8 cellular contexts compared by ENCODE assay signal in genomic region chr2:176118606-176119370, GRCh38. TPM values are rescaled to one million over a fixed set of nuclear protein-coding genes. Genes with fewer than 3 reads are reported as not detected.
A peak's percentile ranks its signal among the peaks of the same experiment; 100 is the strongest.
DNase-seq lines count a peak whose midpoint lies in the region; ATAC-seq, FAIRE-seq and TF ChIP-seq lines count a peak whose summit lies in the region.

No MANE protein-coding gene starts in this region.

- no peak overlapping the region for H4K5ac ChIP-seq in H9 (ENCODE audit: insufficient read length, low read depth, low read length)

- no peaks in the 10 kb centered on the region for H3K36me3 ChIP-seq in CD4-positive, alpha-beta memory T cell (ENCODE audit: insufficient read depth, low read length)
- H3K36me3 ChIP-seq in SJCRH30: no peaks in the 10 kb centered on the region
- H3K36me3 ChIP-seq in keratinocyte (ENCODE audit: control insufficient read depth in 2 of 2, extremely low read depth in 1 of 2, insufficient read depth in 2 of 2, low read length in 2 of 2): no peaks in the 10 kb centered on the region

- intact Hi-C loops in CD4-positive, alpha-beta memory T cell (cut with micrococcal nuclease): no loop called here

- H2BK15ac ChIP-seq in H9 (ENCODE audit: low read depth, low read length): no peak overlapping the region

- no peak overlapping the region for H3T11ph ChIP-seq in H9 (ENCODE audit: low read length)

- no CpG with 5 or more reads among the region's 24 CpGs for WGBS in H9 (ENCODE audit: extremely low coverage, insufficient read length, low lambda C conversion rate)

- H2AFZ ChIP-seq in H9 (ENCODE audit: low read length): no peak overlapping the region
- H2AFZ ChIP-seq in keratinocyte (ENCODE audit: control insufficient read depth, low read length): no peak overlapping the region

- H3K4me3 ChIP-seq in CD4-positive, alpha-beta memory T cell (ENCODE audit: low read length in 2 of 2): no peak overlapping the region
- H3K4me3 ChIP-seq in SJCRH30: no peak overlapping the region
- H3K4me3 ChIP-seq in keratinocyte (ENCODE audit: control insufficient read depth in 2 of 3, extremely low read depth in 1 of 3, insufficient read depth in 2 of 3, low read depth in 1 of 3, low read length in 3 of 3): no peak overlapping the region

- no peak for DNase-seq in CD4-positive, alpha-beta memory T cell
- DNase-seq in H9 (peak; percentile 71), SJCRH30 (peak; percentile 52 to 77), keratinocyte (ENCODE audit: low read depth, low spot score) (no peak)

- H3K4me3 Mint-ChIP-seq in CD4-positive, alpha-beta memory T cell: peak overlapping the region in 6 of 8 donors; percentile 25 to 72 (median 51)
- H3K4me3 Mint-ChIP-seq in H9: no peak overlapping the region

- H4K91ac ChIP-seq in H9 (ENCODE audit: insufficient read length, low read depth, low read length): no peak overlapping the region

- H3K23me2 ChIP-seq in H9 (ENCODE audit: insufficient read length, low read depth, low read length, poor library complexity, severe bottlenecking): peaks cover 2% of the 10 kb centered on the region

- peaks cover 4 to 24% (median 10%) of the 10 kb centered on the region in 4 donors for H3K4me1 Mint-ChIP-seq in CD4-positive, alpha-beta memory T cell
- peaks cover 0 to 15% of the 10 kb centered on the region in 2 experiments; a peak in 2 of 4 replicates for H3K4me1 Mint-ChIP-seq in H9

- no peak overlapping the region for H2BK12ac ChIP-seq in H9 (ENCODE audit: insufficient read length, low read depth, low read length)

- H3K9ac ChIP-seq in H9 (ENCODE audit: extremely low read depth, insufficient read length, low read length) (no peak overlapping the region), keratinocyte (ENCODE audit: control insufficient read depth, extremely low read depth, insufficient read depth, low read length) (no peak overlapping the region)

- peaks cover 69% of the 10 kb centered on the region for H3K27me3 ChIP-seq in CD4-positive, alpha-beta memory T cell (ENCODE audit: insufficient read depth, low read length)
- peaks cover 98% of the 10 kb centered on the region for H3K27me3 ChIP-seq in H9 (ENCODE audit: insufficient read depth, low read length)
- H3K27me3 ChIP-seq in SJCRH30: no peaks in the 10 kb centered on the region
- peaks cover 97% of the 10 kb centered on the region for H3K27me3 ChIP-seq in keratinocyte (ENCODE audit: control insufficient read depth, extremely low read depth, insufficient read depth, low read length)

- dilution Hi-C loops in keratinocyte (cut with MboI; ENCODE audit: extremely low pct_ligation_motif_present, low sequenced_read_pairs): no loop called here

- no peaks in the 10 kb centered on the region for H3K79me1 ChIP-seq in H9 (ENCODE audit: insufficient read depth, low read depth, low read length, poor library complexity, severe bottlenecking)

- H3K27ac Mint-ChIP-seq in CD4-positive, alpha-beta memory T cell: peak overlapping the region in 3 of 7 donors; percentile 61 to 81 (median 76)
- H3K27ac Mint-ChIP-seq in H9: no peak overlapping the region

- ATAC-seq in GM19463 (IDR thresholded peaks at IDR 0.05; ENCODE audit: unreplicated experiment): no peak
- no peak for ATAC-seq in GM21529 (IDR thresholded peaks at IDR 0.05; ENCODE audit: unreplicated experiment)
- ATAC-seq in GM21367 (IDR thresholded peaks at IDR 0.05; ENCODE audit: unreplicated experiment): no peak
- ATAC-seq in GM21737 (IDR thresholded peaks at IDR 0.05; ENCODE audit: unreplicated experiment): no peak

- no peaks in the 10 kb centered on the region for H3K9me3 ChIP-seq in CD4-positive, alpha-beta memory T cell (ENCODE audit: control insufficient read depth in 1 of 2, low read length in 2 of 2)
- H3K9me3 ChIP-seq in H9 (ENCODE audit: control insufficient read depth, low read depth, low read length) (no peaks in the 10 kb centered on the region), SJCRH30 (replicated peaks) (no peaks in the 10 kb centered on the region), keratinocyte (ENCODE audit: control insufficient read depth, low read depth, low read length) (peaks cover 4% of the 10 kb centered on the region)

- CTCF ChIA-PET in CD4-positive, alpha-beta memory T cell (lab: Charles Lee; ENCODE audit: partially characterized antibody): no interaction called here

- H2BK20ac ChIP-seq in H9 (ENCODE audit: low read depth, low read length, poor library complexity, severe bottlenecking): no peak overlapping the region

- H3K4ac ChIP-seq in H9 (ENCODE audit: low read depth, low read length): no peak overlapping the region

- H3K14ac ChIP-seq in H9 (ENCODE audit: insufficient read depth, low read length): no peak overlapping the region

- FAIRE-seq in keratinocyte (lab: Jason Lieb, UNC): no peak

- H3K56ac ChIP-seq in H9 (ENCODE audit: insufficient read length, low read depth, low read length): no peak overlapping the region

- H3K23ac ChIP-seq in H9 (ENCODE audit: insufficient read length, low read depth, low read length): no peak overlapping the region

- TF ChIP-seq CTCF in H9 (conservative IDR thresholded peaks at IDR 0.05): peak; percentile 76
- peak; percentile 29 to 46 (median 34) for TF ChIP-seq CTCF in keratinocyte (optimal IDR thresholded peaks at IDR 0.05 in 1 of 3, IDR thresholded peaks at IDR 0.05 in 1 of 3, conservative IDR thresholded peaks at IDR 0.05 in 1 of 3; ENCODE audit: extremely low read depth in 1 of 3, insufficient read depth in 2 of 3, low read length in 3 of 3)

- no peak overlapping the region for H3K27ac ChIP-seq in CD4-positive, alpha-beta memory T cell (ENCODE audit: low read depth, low read length)
- H3K27ac ChIP-seq in H9 (ENCODE audit: insufficient read length, low read depth, low read length) (no peak overlapping the region), SJCRH30 (no peak overlapping the region), keratinocyte (ENCODE audit: control insufficient read depth, insufficient read depth, low read length) (no peak overlapping the region)

- no peak overlapping the region for H2BK120ac ChIP-seq in H9 (ENCODE audit: low read depth, low read length, poor library complexity, severe bottlenecking)

- no peak overlapping the region for H3K18ac ChIP-seq in H9 (ENCODE audit: insufficient read length, low read depth, low read length)

- H4K20me1 ChIP-seq in H9 (ENCODE audit: control insufficient read depth, insufficient read depth, insufficient read length) (peaks cover 4% of the 10 kb centered on the region), keratinocyte (ENCODE audit: control insufficient read depth, extremely low read depth, insufficient read depth, low read length) (no peaks in the 10 kb centered on the region)

- no peak overlapping the region for H2AK5ac ChIP-seq in H9 (ENCODE audit: insufficient read length, low read length)

- H4K8ac ChIP-seq in H9 (replicated peaks; ENCODE audit: insufficient read length, low read depth, low read length): no peak overlapping the region

- H3K9me3 Mint-ChIP-seq in CD4-positive, alpha-beta memory T cell: peaks cover 2 to 33% (median 16%) of the 10 kb centered on the region in 8 donors
- peaks cover 10 to 20% of the 10 kb centered on the region in 2 experiments for H3K9me3 Mint-ChIP-seq in H9

- no peaks in the 10 kb centered on the region for H3K79me2 ChIP-seq in H9 (ENCODE audit: insufficient read depth, low read length)
- no peaks in the 10 kb centered on the region for H3K79me2 ChIP-seq in keratinocyte (ENCODE audit: control insufficient read depth, insufficient read depth, low read length)

- peaks cover 0 to 5% of the 10 kb centered on the region in 2 donors for H3K36me3 Mint-ChIP-seq in CD4-positive, alpha-beta memory T cell
- peaks cover 0 to 3% (median 0%) of the 10 kb centered on the region in 3 experiments; a peak in 3 of 7 replicates for H3K36me3 Mint-ChIP-seq in H9 (ENCODE audit: insufficient read depth in 1 of 3, low read depth in 3 of 3)

- POLR2A ChIA-PET in CD4-positive, alpha-beta memory T cell (lab: Charles Lee; ENCODE audit: partially characterized antibody): no interaction called here

- H3K4me1 ChIP-seq in CD4-positive, alpha-beta memory T cell (ENCODE audit: insufficient read depth, low read length): peaks cover 19% of the 10 kb centered on the region
- H3K4me1 ChIP-seq in H9 (ENCODE audit: insufficient read depth, low read length): no peaks in the 10 kb centered on the region
- H3K4me1 ChIP-seq in SJCRH30: peaks cover 8% of the 10 kb centered on the region
- H3K4me1 ChIP-seq in keratinocyte (ENCODE audit: control insufficient read depth, extremely low read depth, insufficient read depth, low read length): no peaks in the 10 kb centered on the region

- H3K27me3 Mint-ChIP-seq in CD4-positive, alpha-beta memory T cell: peaks cover 66 to 67% of the 10 kb centered on the region in 2 donors
- peaks cover 99% of the 10 kb centered on the region for H3K27me3 Mint-ChIP-seq in H9 (ENCODE audit: low read depth)

- H3K4me2 ChIP-seq in H9 (ENCODE audit: insufficient read depth, insufficient read length, low read length) (no peak overlapping the region), keratinocyte (ENCODE audit: control insufficient read depth, extremely low read depth, insufficient read depth, low read depth, low read length) (no peak overlapping the region)

- no peaks in the 10 kb centered on the region for H3K9me1 ChIP-seq in keratinocyte (ENCODE audit: control insufficient read depth, extremely low read depth, insufficient read depth, low read length)

- H2BK5ac ChIP-seq in H9 (ENCODE audit: insufficient read length, low read length): no peak overlapping the region

RNA-seq across cellular contexts. Expression of gene HOXD10, which starts 2.2 kb away (rescaled TPM):
- total RNA-seq in CD4-positive, alpha-beta memory T cell: not detected
- polyA plus RNA-seq in CD4-positive, alpha-beta memory T cell: not detected
- total RNA-seq in H9 (2021): not detected in 2 replicates
- total RNA-seq in SJCRH30 (2014; rRNA removed; shearing (Covaris generic)): 1.3 and 2.2 TPM in 2 replicates
- polyA plus RNA-seq in keratinocyte: not detected in 3 replicates
- not detected for polyA plus RNA-seq in keratinocyte (2011; ENCODE audit: low read depth)
- polyA plus RNA-seq in keratinocyte (2011; cell fraction: cytosol; rRNA removed): not detected in 2 replicates
- 0.08 TPM in 1 of 2 replicates, not detected in the other for polyA plus RNA-seq in keratinocyte (2011; cell fraction: nucleus; rRNA removed)
- not detected in 2 replicates for polyA plus RNA-seq in keratinocyte (2012; ENCODE audit: low replicate concordance)
- not detected in 3 replicates for polyA minus RNA-seq in keratinocyte
- not detected for polyA minus RNA-seq in keratinocyte (2011; cell fraction: cytosol; rRNA and poly(A)+ RNA removed)
- polyA minus RNA-seq in keratinocyte (2011; cell fraction: nucleus; rRNA and poly(A)+ RNA removed): not detected in 2 replicates

RNA-seq across cellular contexts. Expression of gene HOXD9, which starts 3.7 kb away (rescaled TPM):
- not detected for total RNA-seq in CD4-positive, alpha-beta memory T cell
- polyA plus RNA-seq in CD4-positive, alpha-beta memory T cell: not detected
- total RNA-seq in H9 (2021): not detected in 2 replicates
- 3.9 and 4.4 TPM in 2 replicates for total RNA-seq in SJCRH30 (2014; rRNA removed; shearing (Covaris generic))
- not detected in 3 replicates for polyA plus RNA-seq in keratinocyte
- polyA plus RNA-seq in keratinocyte (2011; ENCODE audit: low read depth): not detected
- polyA plus RNA-seq in keratinocyte (2011; cell fraction: cytosol; rRNA removed): not detected in 2 replicates
- not detected in 2 replicates for polyA plus RNA-seq in keratinocyte (2011; cell fraction: nucleus; rRNA removed)
- not detected in 2 replicates for polyA plus RNA-seq in keratinocyte (2012; ENCODE audit: low replicate concordance)
- not detected in 3 replicates for polyA minus RNA-seq in keratinocyte
- polyA minus RNA-seq in keratinocyte (2011; cell fraction: cytosol; rRNA and poly(A)+ RNA removed): not detected
- not detected in 2 replicates for polyA minus RNA-seq in keratinocyte (2011; cell fraction: nucleus; rRNA and poly(A)+ RNA removed)

RNA-seq across cellular contexts. Expression of gene HOXD8, which starts 10.7 kb away (rescaled TPM):
- not detected for total RNA-seq in CD4-positive, alpha-beta memory T cell
- polyA plus RNA-seq in CD4-positive, alpha-beta memory T cell: not detected
- total RNA-seq in H9 (2021): not detected in 2 replicates
- total RNA-seq in SJCRH30 (2014; rRNA removed; shearing (Covaris generic)): 8.6 and 9.9 TPM in 2 replicates
- 0.05 TPM in 1 of 3 replicates, not detected in the others for polyA plus RNA-seq in keratinocyte
- not detected for polyA plus RNA-seq in keratinocyte (2011; ENCODE audit: low read depth)
- polyA plus RNA-seq in keratinocyte (2011; cell fraction: cytosol; rRNA removed): 0.06 TPM in 1 of 2 replicates, not detected in the other
- polyA plus RNA-seq in keratinocyte (2011; cell fraction: nucleus; rRNA removed): 0.08 TPM in 1 of 2 replicates, not detected in the other
- not detected in 2 replicates for polyA plus RNA-seq in keratinocyte (2012; ENCODE audit: low replicate concordance)
- not detected in 3 replicates for polyA minus RNA-seq in keratinocyte
- not detected for polyA minus RNA-seq in keratinocyte (2011; cell fraction: cytosol; rRNA and poly(A)+ RNA removed)
- not detected in 2 replicates for polyA minus RNA-seq in keratinocyte (2011; cell fraction: nucleus; rRNA and poly(A)+ RNA removed)

RNA-seq across cellular contexts. Expression of gene HOXD11, which starts 11.7 kb away (rescaled TPM):
- not detected for total RNA-seq in CD4-positive, alpha-beta memory T cell
- not detected for polyA plus RNA-seq in CD4-positive, alpha-beta memory T cell
- not detected in 2 replicates for total RNA-seq in H9 (2021)
- 3.1 and 3.7 TPM in 2 replicates for total RNA-seq in SJCRH30 (2014; rRNA removed; shearing (Covaris generic))
- polyA plus RNA-seq in keratinocyte: 0.08 TPM in 1 of 3 replicates, not detected in the others
- not detected for polyA plus RNA-seq in keratinocyte (2011; ENCODE audit: low read depth)
- not detected in 2 replicates for polyA plus RNA-seq in keratinocyte (2011; cell fraction: cytosol; rRNA removed)
- polyA plus RNA-seq in keratinocyte (2011; cell fraction: nucleus; rRNA removed): not detected in 2 replicates
- 0.11 TPM in 1 of 2 replicates, not detected in the other for polyA plus RNA-seq in keratinocyte (2012; ENCODE audit: low replicate concordance)
- polyA minus RNA-seq in keratinocyte: not detected in 3 replicates
- not detected for polyA minus RNA-seq in keratinocyte (2011; cell fraction: cytosol; rRNA and poly(A)+ RNA removed)
- not detected in 2 replicates for polyA minus RNA-seq in keratinocyte (2011; cell fraction: nucleus; rRNA and poly(A)+ RNA removed)

RNA-seq across cellular contexts. Expression of gene HOXD12, which starts 19.2 kb away (rescaled TPM):
- total RNA-seq in CD4-positive, alpha-beta memory T cell: not detected
- polyA plus RNA-seq in CD4-positive, alpha-beta memory T cell: not detected
- not detected in 2 replicates for total RNA-seq in H9 (2021)
- 0.10 TPM in 1 of 2 replicates, not detected in the other for total RNA-seq in SJCRH30 (2014; rRNA removed; shearing (Covaris generic))
- polyA plus RNA-seq in keratinocyte: not detected in 3 replicates
- not detected for polyA plus RNA-seq in keratinocyte (2011; ENCODE audit: low read depth)
- not detected in 2 replicates for polyA plus RNA-seq in keratinocyte (2011; cell fraction: cytosol; rRNA removed)
- not detected in 2 replicates for polyA plus RNA-seq in keratinocyte (2011; cell fraction: nucleus; rRNA removed)
- polyA plus RNA-seq in keratinocyte (2012; ENCODE audit: low replicate concordance): not detected in 2 replicates
- polyA minus RNA-seq in keratinocyte: not detected in 3 replicates
- polyA minus RNA-seq in keratinocyte (2011; cell fraction: cytosol; rRNA and poly(A)+ RNA removed): not detected
- polyA minus RNA-seq in keratinocyte (2011; cell fraction: nucleus; rRNA and poly(A)+ RNA removed): not detected in 2 replicates

Comparison
In these comparisons a context has a peak if more than half of its experiments do, and no peak if none do; other contexts are left out.
1. DNase-seq: peak in H9 (single experiment) and SJCRH30 (2 of 2); none in CD4-positive, alpha-beta memory T cell (0 of 5) and keratinocyte (single experiment).
2. H3K4me3 Mint-ChIP-seq: peak in CD4-positive, alpha-beta memory T cell (6 of 8); none in H9 (0 of 2).